8 cellular contexts compared by ENCODE assay signal in the genomic region with DNA sequence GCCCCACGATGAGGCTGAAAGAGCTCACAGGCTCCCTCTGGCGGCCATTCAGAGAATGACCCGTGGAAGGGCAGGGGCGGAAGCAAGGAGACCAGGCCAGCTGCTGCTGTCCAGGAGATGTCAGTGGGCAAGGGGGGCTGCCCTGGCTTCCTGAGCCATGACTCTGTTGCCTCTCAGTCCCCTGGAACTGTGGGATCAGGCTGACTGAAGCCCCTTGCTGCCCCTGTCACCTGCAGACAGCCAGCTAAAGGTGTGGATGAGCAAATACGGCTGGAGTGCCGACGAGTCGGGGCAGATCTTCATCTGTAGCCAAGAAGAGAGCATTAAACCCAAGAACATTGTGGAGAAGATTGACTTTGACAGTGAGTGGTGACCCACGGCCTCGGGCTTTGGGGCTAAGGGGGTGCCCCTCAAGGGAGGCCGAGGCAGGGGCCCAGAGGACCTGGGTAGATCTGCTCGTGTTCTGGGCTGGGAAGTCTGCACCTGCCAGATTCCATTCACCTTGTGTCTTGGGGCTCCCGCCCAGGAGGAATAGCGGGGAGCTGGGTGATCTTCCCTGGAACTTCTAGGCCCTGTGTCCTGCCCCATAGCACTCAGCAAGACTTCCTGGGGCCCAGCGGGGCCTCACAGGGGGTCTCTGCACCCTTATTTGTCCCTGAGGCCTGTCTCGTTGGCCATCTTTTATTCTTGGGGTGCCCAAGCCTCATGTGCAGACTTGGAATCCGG. TPM values are rescaled to one million over a fixed set of nuclear protein-coding genes. Genes with fewer than 3 reads are reported as not detected.
DNase-seq lines count a peak whose midpoint lies in the region; ATAC-seq and TF ChIP-seq lines count a peak whose summit lies in the region.

No MANE protein-coding gene starts in this region.

- H3K4me2 ChIP-seq in OCI-LY7 (ENCODE audit: low read length), result no peak overlapping the region

- peak overlapping the region; percentile 93 for H3K27ac Mint-ChIP-seq in nephron progenitor cell

- peaks cover 61% of the 10 kb centered on the region for H3K36me3 ChIP-seq in OCI-LY7 (ENCODE audit: insufficient read depth, low read length)

- H3K27me3 Mint-ChIP-seq in activated T-cell treated with anti-CD3 and anti-CD28 coated beads, Interleukin-2, amount 50 U/mL, for 4 hours (ENCODE audit: low read depth), result no peaks in the 10 kb centered on the region
- H3K27me3 Mint-ChIP-seq in nephron progenitor cell (ENCODE audit: low read depth, poor library complexity), result no peaks in the 10 kb centered on the region

- H3K4me1 Mint-ChIP-seq in activated T-cell treated with anti-CD3 and anti-CD28 coated beads, Interleukin-2, amount 50 U/mL, for 4 hours (ENCODE audit: low read depth), result peaks cover 24% of the 10 kb centered on the region
- H3K4me1 Mint-ChIP-seq in nephron progenitor cell, result peaks cover 38% of the 10 kb centered on the region

- peaks cover 12% of the 10 kb centered on the region for H3K4me1 ChIP-seq in OCI-LY7 (ENCODE audit: insufficient read depth, low read length, poor library complexity, severe bottlenecking)

- no peaks in the 10 kb centered on the region for H3K9me3 ChIP-seq in OCI-LY7 (ENCODE audit: low read length)

- BruUV-seq in OCI-LY7 (replicated peaks; lab: Mats Ljungman, UMichigan), result no TSS peak

- CTCF ChIA-PET in OCI-LY7 (lab: Charles Lee; ENCODE audit: unreplicated experiment), result interaction anchor here (0.7 kb wide), 1 partner anchor 18 kb away, joined by 3 read pairs; a partner anchor contains a TSS

- intact Hi-C loops in OCI-LY7 (cut with micrococcal nuclease; ENCODE audit: unreplicated experiment), result loop anchor here (1.0 to 5.0 kb wide), 3 partner anchors 91 to 297 kb away; a partner anchor contains a TSS

- no peaks in the 10 kb centered on the region for H3K9me3 Mint-ChIP-seq in activated T-cell treated with anti-CD3 and anti-CD28 coated beads, Interleukin-2, amount 50 U/mL, for 4 hours
- H3K9me3 Mint-ChIP-seq in nephron progenitor cell, result no peaks in the 10 kb centered on the region

- DNase-seq in AG08396 (ENCODE audit: low spot score) (peak; percentile 78), OCI-LY7 (ENCODE audit: low spot score) (peak; percentile 70), nephron progenitor cell (peak; percentile 86), superior temporal gyrus (ENCODE audit: extremely low spot score) (peak; percentile 84), MV-4-11 (lab: John Stamatoyannopoulos, UW) (no peak)
- peak; percentile 69 for DNase-seq in activated T-cell treated with anti-CD3 and anti-CD28 coated beads, Interleukin-2, amount 50 U/mL, for 4 hours

- TF ChIP-seq CTCF in OCI-LY7 (conservative IDR thresholded peaks at IDR 0.05; ENCODE audit: low read length) (peak; percentile 91), nephron progenitor cell (IDR thresholded peaks at IDR 0.05) (peak; percentile 98)

- ATAC-seq in activated T-cell treated with anti-CD3 and anti-CD28 coated beads, Interleukin-2, amount 50 U/mL, for 4 hours, result peak in 1 of 2 donors; percentile 29
- ATAC-seq in esophagus mucosa, result peak; percentile 12

- POLR2A ChIA-PET in OCI-LY7 (lab: Charles Lee), result interaction anchor here (1.6 kb wide), 1 partner anchor 13 kb away, joined by 5 read pairs; a partner anchor contains a TSS

- TF ChIP-seq POLR2A in GM18951 (IDR thresholded peaks at IDR 0.05; ENCODE audit: extremely low read depth, insufficient read depth, insufficient read length), result peak; percentile 34

- no peak overlapping the region for H3K4me3 ChIP-seq in OCI-LY7 (ENCODE audit: low read depth, low read length, poor library complexity, severe bottlenecking)

- H3K4me3 Mint-ChIP-seq in activated T-cell treated with anti-CD3 and anti-CD28 coated beads, Interleukin-2, amount 50 U/mL, for 4 hours, result no peak overlapping the region
- H3K4me3 Mint-ChIP-seq in nephron progenitor cell, result no peak overlapping the region

- no peaks in the 10 kb centered on the region for H3K79me2 ChIP-seq in OCI-LY7 (ENCODE audit: insufficient read depth, low read depth, low read length)

- no peaks in the 10 kb centered on the region for H3K9me2 ChIP-seq in OCI-LY7 (ENCODE audit: insufficient read depth, low read length)

- H4K20me1 ChIP-seq in OCI-LY7 (ENCODE audit: insufficient read depth, low read length), result no peaks in the 10 kb centered on the region

- H3K27ac ChIP-seq in OCI-LY7 (ENCODE audit: low read depth, low read length, poor library complexity, severe bottlenecking), result no peak overlapping the region

- in situ Hi-C loops in GM18951 (cut with MboI; ENCODE audit: low sequenced_read_pairs, unreplicated experiment), result loop anchor here (5.0 kb wide), 1 partner anchor 88 kb away; no protein-coding TSS in a partner anchor

- no peak overlapping the region for H2AFZ ChIP-seq in OCI-LY7 (ENCODE audit: low read length)

- peaks cover 24% of the 10 kb centered on the region for H3K36me3 Mint-ChIP-seq in activated T-cell treated with anti-CD3 and anti-CD28 coated beads, Interleukin-2, amount 50 U/mL, for 4 hours (ENCODE audit: insufficient read depth)
- peaks cover 42% of the 10 kb centered on the region for H3K36me3 Mint-ChIP-seq in nephron progenitor cell (ENCODE audit: low read depth)

RNA-seq across cellular contexts. Expression of a gene that starts 12.5 kb away (rescaled TPM):
- total RNA-seq in OCI-LY7 (2014; rRNA removed; shearing (Covaris generic)), result 86.8 and 96.9 TPM in 2 replicates
- total RNA-seq in OCI-LY7 (2022) (147 and 178 TPM in 2 replicates), esophagus mucosa (455 TPM)
- total RNA-seq in activated T-cell treated with anti-CD3 and anti-CD28 coated beads, Interleukin-2, amount 50 U/mL, for 4 hours, result 100 to 1,000 TPM; 215 to 233 (median 230) TPM

RNA-seq across cellular contexts. Expression of a gene that starts 15.9 kb away (rescaled TPM):
- 321 and 325 TPM in 2 replicates for total RNA-seq in OCI-LY7 (2014; rRNA removed; shearing (Covaris generic))
- 353 and 364 TPM in 2 replicates for total RNA-seq in OCI-LY7 (2022)
- 100 to 1,000 TPM; 370 to 409 (median 401) TPM for total RNA-seq in activated T-cell treated with anti-CD3 and anti-CD28 coated beads, Interleukin-2, amount 50 U/mL, for 4 hours
- total RNA-seq in esophagus mucosa, result 304 TPM

RNA-seq across cellular contexts. Expression of a gene that starts 17.2 kb away (rescaled TPM):
- 102 and 108 TPM in 2 replicates for total RNA-seq in OCI-LY7 (2014; rRNA removed; shearing (Covaris generic))
- total RNA-seq in OCI-LY7 (2022) (313 and 331 TPM in 2 replicates), esophagus mucosa (3.4 TPM)
- total RNA-seq in activated T-cell treated with anti-CD3 and anti-CD28 coated beads, Interleukin-2, amount 50 U/mL, for 4 hours, result 100 to 1,000 TPM; 109 to 130 (median 126) TPM

Comparison
In these comparisons a context has a peak if more than half of its experiments do, and no peak if none do; other contexts are left out.
1. RNA of a gene that starts 17.2 kb away (total RNA-seq): 102 to 331 TPM in OCI-LY7 and 109 to 130 TPM in activated T-cell treated with anti-CD3 and anti-CD28 coated beads, Interleukin-2, amount 50 U/mL, for 4 hours; 3.4 TPM in esophagus mucosa (single experiment); every median in the first group is over 10 times any median in the second.